Comparison of ENCODE assay signal across 20 cellular contexts in the genomic region with DNA sequence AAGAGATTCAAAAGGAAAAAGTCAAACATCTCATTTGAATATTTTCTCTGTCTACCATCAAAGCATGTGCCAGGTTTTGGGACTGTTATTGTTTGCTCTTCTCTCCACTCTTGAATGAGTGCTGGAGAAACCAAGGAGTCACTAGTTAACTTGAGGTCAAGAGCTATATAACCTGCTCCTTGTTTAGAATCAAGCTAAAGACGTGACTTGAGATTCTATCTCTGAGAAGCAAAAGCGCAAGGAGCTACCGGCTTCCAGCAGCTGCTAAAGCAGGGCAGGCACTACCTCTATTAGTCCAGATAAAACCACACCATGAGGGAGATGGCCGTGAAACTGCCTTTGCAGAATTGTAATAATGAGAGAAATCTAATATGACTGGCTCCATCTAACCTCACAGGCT. TPM values are rescaled to one million over a fixed set of nuclear protein-coding genes. Genes with fewer than 3 reads are reported as not detected.
DNase-seq lines count a peak whose midpoint lies in the region; ATAC-seq and TF ChIP-seq lines count a peak whose summit lies in the region.
"Had no signal": no experiment of that assay in that cellular context is flagged by ENCODE, and none has a peak within 500 bp of the region (broad histone marks: within the 10 kb centered on the region; RNA-seq: fewer than 3 reads in every experiment).

No MANE protein-coding gene starts in this region.

- no peak overlapping the region for H2AFZ ChIP-seq in Loucy (ENCODE audit: low read length)
- no peak overlapping the region for H2AFZ ChIP-seq in trophoblast cell (ENCODE audit: insufficient read depth, low read length, poor library complexity)

- H3K4me3 ChIP-seq in Loucy (ENCODE audit: low read length, poor library complexity, severe bottlenecking) = peak overlapping the region; percentile 80
- H3K4me3 ChIP-seq in trophoblast cell (ENCODE audit: low read depth, low read length) = no peak overlapping the region
- H3K4me3 ChIP-seq: esophagus muscularis mucosa, MG63, mucosa of descending colon, testis had no signal

- H3K4me1 ChIP-seq in Loucy (ENCODE audit: insufficient read depth, low read length, poor library complexity, severe bottlenecking) (peaks cover 62% of the 10 kb centered on the region), trophoblast cell (ENCODE audit: control insufficient read depth in 1 of 2, insufficient read depth in 2 of 2, low read length in 2 of 2) (peaks cover 19 to 25% of the 10 kb centered on the region in 2 experiments)
- H3K4me1 ChIP-seq: testis had no signal

- no peak overlapping the region for H4K91ac ChIP-seq in trophoblast cell (ENCODE audit: low read depth, low read length)

- peak overlapping the region; percentile 65 for H3K27ac Mint-ChIP-seq in activated T-cell treated with anti-CD3 and anti-CD28 coated beads, Interleukin-2, amount 50 U/mL, for 72 hours
- H3K27ac Mint-ChIP-seq in activated naive CD8-positive, alpha-beta T cell treated with anti-CD3 and anti-CD28 coated beads for 36 hours = peak overlapping the region; percentile 97

- H3K4me1 Mint-ChIP-seq in activated T-cell treated with anti-CD3 and anti-CD28 coated beads, Interleukin-2, amount 50 U/mL, for 72 hours (ENCODE audit: low read depth) = peaks cover 71% of the 10 kb centered on the region
- peaks cover 68% of the 10 kb centered on the region for H3K4me1 Mint-ChIP-seq in activated naive CD8-positive, alpha-beta T cell treated with anti-CD3 and anti-CD28 coated beads for 36 hours

- peak overlapping the region; percentile 87 to 88 for H3K4me3 Mint-ChIP-seq in activated T-cell treated with anti-CD3 and anti-CD28 coated beads, Interleukin-2, amount 50 U/mL, for 72 hours
- H3K4me3 Mint-ChIP-seq in activated naive CD8-positive, alpha-beta T cell treated with anti-CD3 and anti-CD28 coated beads for 36 hours = peak overlapping the region; percentile 88

- no CpG with 5 or more reads among the region's 4 CpGs for WGBS in trophoblast cell (ENCODE audit: extremely low coverage, insufficient coverage, insufficient read length)

- no peaks in the 10 kb centered on the region for H3K9me2 ChIP-seq in Loucy (replicated peaks; ENCODE audit: low read depth, low read length)

- no peak overlapping the region for H4K12ac ChIP-seq in trophoblast cell (ENCODE audit: low read depth, low read length)

- no peak overlapping the region for H2BK12ac ChIP-seq in trophoblast cell (ENCODE audit: low read length)

- H2BK120ac ChIP-seq in trophoblast cell (ENCODE audit: insufficient read depth, low read length, poor library complexity) = no peak overlapping the region

- H3K36me3 ChIP-seq in Loucy (ENCODE audit: insufficient read depth, low read length) (peaks cover 53% of the 10 kb centered on the region), trophoblast cell (ENCODE audit: control insufficient read depth in 1 of 2, insufficient read depth in 2 of 2, low read length in 2 of 2) (peaks cover 6 to 7% of the 10 kb centered on the region in 2 experiments)

- peaks cover 20% of the 10 kb centered on the region for H3F3A ChIP-seq in Loucy (ENCODE audit: low read depth)

- no peak overlapping the region for H3K23ac ChIP-seq in trophoblast cell (ENCODE audit: low read length)

- H4K20me1 ChIP-seq in Loucy (ENCODE audit: insufficient read depth, low read length, poor library complexity, severe bottlenecking) = no peaks in the 10 kb centered on the region

- peak overlapping the region; percentile 77 for H3K9ac ChIP-seq in Loucy (ENCODE audit: low read depth, low read length, poor library complexity, severe bottlenecking)
- no peak overlapping the region for H3K9ac ChIP-seq in trophoblast cell (ENCODE audit: low read length)

- DNase-seq in activated T-cell treated with anti-CD3 and anti-CD28 coated beads, Interleukin-2, amount 50 U/mL, for 72 hours = no peak
- DNase-seq in activated T-cell treated with anti-CD3 and anti-CD28 coated beads, Interleukin-2, amount 50 U/mL, for 48 hours = no peak
- no peak for DNase-seq in activated naive CD8-positive, alpha-beta T cell treated with anti-CD3 and anti-CD28 coated beads for 36 hours
- DNase-seq in trophoblast cell = peak; percentile 37 to 65
- no peak for DNase-seq in kidney glomerular epithelial cell (lab: John Stamatoyannopoulos, UW)
- DNase-seq: aorta; MG63; mucosa of descending colon; NCI-H146; NCI-H82; occipital lobe; SIG-M5; stimulated activated CD4-positive, alpha-beta T cell treated with anti-CD3 and anti-CD28 coated beads, Interleukin-12 subunit alpha, Interleukin-12 subunit beta, amount 100 ng/mL, for 4 hours; testis had no signal

- H3K79me2 ChIP-seq in Loucy (ENCODE audit: insufficient read depth, low read length) = peaks cover 71% of the 10 kb centered on the region
- H3K79me2 ChIP-seq in trophoblast cell (ENCODE audit: control insufficient read depth, insufficient read depth, low read length, poor library complexity) = no peaks in the 10 kb centered on the region

- H2BK5ac ChIP-seq in trophoblast cell (ENCODE audit: low read depth, low read length, poor library complexity) = no peak overlapping the region

- H3K79me1 ChIP-seq in trophoblast cell (ENCODE audit: low read length) = peaks cover 4% of the 10 kb centered on the region

- H3K4me2 ChIP-seq in Loucy (ENCODE audit: low read depth, low read length, poor library complexity, severe bottlenecking) (peak overlapping the region; percentile 95), trophoblast cell (ENCODE audit: low read length) (no peak overlapping the region)

- no peak overlapping the region for H3K4ac ChIP-seq in trophoblast cell (ENCODE audit: low read depth, low read length)

- no peak for ATAC-seq in activated T-cell treated with anti-CD3 and anti-CD28 coated beads, Interleukin-2, amount 50 U/mL, for 72 hours (replicated peaks in 1 of 2)
- ATAC-seq in GM18907 (IDR thresholded peaks at IDR 0.05; ENCODE audit: unreplicated experiment) = no peak
- no peak for ATAC-seq in HG03175 (IDR thresholded peaks at IDR 0.05; ENCODE audit: unreplicated experiment)
- ATAC-seq: HCT116, mucosa of descending colon, PC-3 had no signal

- no peak overlapping the region for H3K14ac ChIP-seq in trophoblast cell (ENCODE audit: low read length)

- no peak overlapping the region for H3K27ac ChIP-seq in trophoblast cell (ENCODE audit: low read depth, low read length)
- H3K27ac ChIP-seq: esophagus muscularis mucosa, testis had no signal

- H3K9me3 ChIP-seq in Loucy (ENCODE audit: insufficient read depth, low read depth, low read length) (peaks cover 32% of the 10 kb centered on the region), trophoblast cell (ENCODE audit: insufficient read depth, low read depth, low read length) (no peaks in the 10 kb centered on the region)
- H3K9me3 ChIP-seq: testis had no signal

- H3K9me3 Mint-ChIP-seq in activated T-cell treated with anti-CD3 and anti-CD28 coated beads, Interleukin-2, amount 50 U/mL, for 72 hours = peaks cover 9 to 11% of the 10 kb centered on the region in 2 donors
- peaks cover 25% of the 10 kb centered on the region for H3K9me3 Mint-ChIP-seq in activated naive CD8-positive, alpha-beta T cell treated with anti-CD3 and anti-CD28 coated beads for 36 hours

- peaks cover 18 to 30% of the 10 kb centered on the region in 2 donors for H3K36me3 Mint-ChIP-seq in activated T-cell treated with anti-CD3 and anti-CD28 coated beads, Interleukin-2, amount 50 U/mL, for 72 hours (ENCODE audit: insufficient read depth in 2 of 2)
- peaks cover 73% of the 10 kb centered on the region for H3K36me3 Mint-ChIP-seq in activated naive CD8-positive, alpha-beta T cell treated with anti-CD3 and anti-CD28 coated beads for 36 hours

- no peak for TF ChIP-seq CTCF in Loucy (conservative IDR thresholded peaks at IDR 0.05; ENCODE audit: low read length)

- H3K27me3 ChIP-seq in Loucy (ENCODE audit: insufficient read depth, low read length, poor library complexity, severe bottlenecking) (peaks cover 8% of the 10 kb centered on the region), trophoblast cell (ENCODE audit: insufficient read depth, low read length) (no peaks in the 10 kb centered on the region)
- H3K27me3 ChIP-seq: esophagus muscularis mucosa, MG63, testis had no signal

- no peak overlapping the region for H2AK5ac ChIP-seq in trophoblast cell (ENCODE audit: low read length)

- no peaks in the 10 kb centered on the region for H3K27me3 Mint-ChIP-seq in activated T-cell treated with anti-CD3 and anti-CD28 coated beads, Interleukin-2, amount 50 U/mL, for 72 hours (ENCODE audit: low read depth)
- no peaks in the 10 kb centered on the region for H3K27me3 Mint-ChIP-seq in activated naive CD8-positive, alpha-beta T cell treated with anti-CD3 and anti-CD28 coated beads for 36 hours

- H4K8ac ChIP-seq in trophoblast cell (ENCODE audit: low read depth, low read length) = no peak overlapping the region

- no peak overlapping the region for H3K18ac ChIP-seq in trophoblast cell (ENCODE audit: low read length)

RNA-seq across cellular contexts. Expression of a gene that starts 36.0 kb away (rescaled TPM):
- total RNA-seq in activated T-cell treated with anti-CD3 and anti-CD28 coated beads, Interleukin-2, amount 50 U/mL, for 72 hours = 10 to 100 TPM; 33.9 to 39.9 TPM
- 10 to 100 TPM; 43.4 to 44.5 TPM for total RNA-seq in activated naive CD8-positive, alpha-beta T cell treated with anti-CD3 and anti-CD28 coated beads for 36 hours
- polyA plus RNA-seq in trophoblast cell (2013) = 49.0 and 50.2 TPM in 2 replicates

Comparison
In these comparisons a context has a peak if more than half of its experiments do, and no peak if none do; other contexts are left out.
1. DNase-seq: peak in trophoblast cell (2 of 2); none in activated T-cell treated with anti-CD3 and anti-CD28 coated beads, Interleukin-2, amount 50 U/mL, for 72 hours (0 of 2), activated T-cell treated with anti-CD3 and anti-CD28 coated beads, Interleukin-2, amount 50 U/mL, for 48 hours (0 of 2), activated naive CD8-positive, alpha-beta T cell treated with anti-CD3 and anti-CD28 coated beads for 36 hours (single experiment) and kidney glomerular epithelial cell (single experiment).